ENCODE assay signal across 8 cellular contexts in genomic region chr2:96208144-96209010, GRCh38. TPM values are rescaled to one million over a fixed set of nuclear protein-coding genes. Genes with fewer than 3 reads are reported as not detected.
DNase-seq lines count a peak whose midpoint lies in the region; ATAC-seq and TF ChIP-seq lines count a peak whose summit lies in the region.

Gene STARD7 (minus strand): TSS chr2:96208827. CDS start chr2:96208434, 393 bp downstream.

- H3K36me3 Mint-ChIP-seq in chondrocyte (ENCODE audit: low read depth) = peaks cover 2% of the 10 kb centered on the region

- H3K36me3 ChIP-seq in kidney epithelial cell (ENCODE audit: control insufficient read depth, insufficient read depth, low read length) = no peaks in the 10 kb centered on the region

- peak within 1 kb of the TSS; percentile 86 for H3K4me3 Mint-ChIP-seq in chondrocyte (ENCODE audit: unreplicated experiment)

- H3K4me3 ChIP-seq in kidney epithelial cell (ENCODE audit: low read depth, low read length) = peak within 1 kb of the TSS; percentile 88

- H3K27me3 ChIP-seq in kidney epithelial cell (ENCODE audit: control insufficient read depth, insufficient read depth, low read length) = no peaks in the 10 kb centered on the region

- peaks cover 57% of the 10 kb centered on the region for H3K4me1 Mint-ChIP-seq in chondrocyte (ENCODE audit: low read depth)

- no peaks in the 10 kb centered on the region for H3K27me3 Mint-ChIP-seq in chondrocyte (ENCODE audit: low read depth)

- peak within 1 kb of the TSS; percentile 96 for H3K27ac Mint-ChIP-seq in chondrocyte (ENCODE audit: unreplicated experiment)

- TF ChIP-seq CTCF in chondrocyte (IDR thresholded peaks at IDR 0.05) (peak; percentile 56), kidney epithelial cell (IDR thresholded peaks at IDR 0.05; ENCODE audit: insufficient read depth, low read length, poor library complexity, severe bottlenecking) (no peak)

- DNase-seq in Ammon's horn (ENCODE audit: low spot score) (peak; percentile 98), NCI-H510A treated with DMSO at 0.1 percent for 48 hours (lab: John Stamatoyannopoulos, UW) (peak; percentile 93), chondrocyte (ENCODE audit: low spot score) (peak; percentile 99), kidney epithelial cell (ENCODE audit: low read depth) (peak; percentile 92)
- peak; percentile 98 for DNase-seq in activated CD4-positive, alpha-beta T cell treated with anti-CD3 and anti-CD28 coated beads for 24 hours (ENCODE audit: low read depth in 2 of 2)
- peak; percentile 98 for DNase-seq in stimulated activated CD4-positive, alpha-beta T cell treated with anti-CD3 and anti-CD28 coated beads, Interleukin-15, amount 100 ng/mL, for 48 hours (ENCODE audit: low read depth in 2 of 2)

- ATAC-seq in HG03432 (IDR thresholded peaks at IDR 0.05; ENCODE audit: unreplicated experiment) = peak; percentile 91

- TF ChIP-seq POLR2A in GM19099 (IDR thresholded peaks at IDR 0.05; ENCODE audit: extremely low read depth, insufficient read length, low read depth) = peak; percentile 97

- no peaks in the 10 kb centered on the region for H3K9me3 Mint-ChIP-seq in chondrocyte (ENCODE audit: low read depth)

RNA-seq across cellular contexts. Expression of gene STARD7, which starts in this region (rescaled TPM):
- total RNA-seq in chondrocyte (61.0 to 81.8 TPM (median 66.1 TPM) in 3 replicates), kidney epithelial cell (96.1 and 104 TPM in 2 replicates)

Comparison
In these comparisons a context has a peak if more than half of its experiments do, and no peak if none do; other contexts are left out.
1. Peak in every context shown above with its lines: DNase-seq, ATAC-seq and H3K4me3 ChIP-seq.